8 cellular contexts compared by ENCODE assay signal in the genomic region with DNA sequence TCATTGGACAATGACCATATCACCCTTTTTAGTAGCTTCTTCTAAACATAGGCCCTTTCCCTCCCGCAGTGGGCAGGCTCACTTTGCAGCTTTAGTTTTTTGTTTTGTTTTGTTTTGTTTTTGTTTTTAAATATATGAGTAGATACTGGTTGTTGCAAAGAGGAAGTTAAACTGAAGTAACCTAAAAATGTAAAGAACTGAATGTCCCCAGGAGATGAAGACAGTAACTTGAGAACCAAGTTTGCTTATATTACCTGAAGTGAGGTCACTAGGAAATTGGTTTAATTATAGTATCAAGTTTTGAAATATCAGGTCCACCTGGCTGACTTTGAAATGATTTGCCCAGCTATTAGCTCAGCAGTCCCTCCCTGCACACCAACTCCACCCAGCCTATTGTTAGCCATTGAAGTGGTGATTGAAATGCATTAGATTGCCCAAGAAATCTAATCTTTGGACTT. TPM values are rescaled to one million over a fixed set of nuclear protein-coding genes. Genes with fewer than 3 reads are reported as not detected.
DNase-seq lines count a peak whose midpoint lies in the region; ATAC-seq, FAIRE-seq and TF ChIP-seq lines count a peak whose summit lies in the region.
"Had no signal": no experiment of that assay in that cellular context is flagged by ENCODE, and none has a peak within 500 bp of the region (broad histone marks: within the 10 kb centered on the region; RNA-seq: fewer than 3 reads in every experiment).

No MANE protein-coding gene starts in this region.

- H3K27ac ChIP-seq in gastrocnemius medialis, result peak overlapping the region; percentile 77 to 90 (median 84)

- peak; percentile 55 for ATAC-seq in HG03439 (IDR thresholded peaks at IDR 0.05; ENCODE audit: unreplicated experiment)
- ATAC-seq in activated naive CD8-positive, alpha-beta T cell treated with anti-CD3 and anti-CD28 coated beads, Interleukin-2, amount 10 ng/mL, durations not matched to agents 7 days and 5 days (ENCODE audit: low read depth), result no peak
- peak; percentile 54 to 71 for ATAC-seq in gastrocnemius medialis

- no peak overlapping the region for H3K27ac Mint-ChIP-seq in activated naive CD8-positive, alpha-beta T cell treated with anti-CD3 and anti-CD28 coated beads, Interleukin-2, amount 10 ng/mL, durations not matched to agents 7 days and 5 days

- peaks cover 19% of the 10 kb centered on the region for H3K36me3 Mint-ChIP-seq in activated naive CD8-positive, alpha-beta T cell treated with anti-CD3 and anti-CD28 coated beads, Interleukin-2, amount 10 ng/mL, durations not matched to agents 7 days and 5 days

- no peaks in the 10 kb centered on the region for H3K27me3 ChIP-seq in gastrocnemius medialis

- POLR2A ChIA-PET in activated naive CD8-positive, alpha-beta T cell treated with anti-CD3 and anti-CD28 coated beads, Interleukin-2, amount 10 ng/mL, durations not matched to agents 7 days and 5 days (lab: Charles Lee), result interaction anchor here (3.4 kb wide), 1 partner anchor 18 kb away, joined by 16 read pairs; the partner anchor contains the start of gene SMAP2

- H3K4me1 ChIP-seq in gastrocnemius medialis, result peaks cover 35 to 36% of the 10 kb centered on the region in 2 donors

- no peaks in the 10 kb centered on the region for H3K27me3 Mint-ChIP-seq in activated naive CD8-positive, alpha-beta T cell treated with anti-CD3 and anti-CD28 coated beads, Interleukin-2, amount 10 ng/mL, durations not matched to agents 7 days and 5 days

- peak; percentile 65 for FAIRE-seq in GM19239 (lab: Jason Lieb, UNC)

- no peaks in the 10 kb centered on the region for H3K36me3 ChIP-seq in gastrocnemius medialis

- H3K4me3 ChIP-seq in gastrocnemius medialis, result no peak overlapping the region

- in situ Hi-C loops in gastrocnemius medialis (cut with MboI; ENCODE audit: low sequenced_read_pairs in 4 of 4), result no loop called here

- H3K9me3 ChIP-seq in gastrocnemius medialis, result no peaks in the 10 kb centered on the region

- H3K4me3 Mint-ChIP-seq in activated naive CD8-positive, alpha-beta T cell treated with anti-CD3 and anti-CD28 coated beads, Interleukin-2, amount 10 ng/mL, durations not matched to agents 7 days and 5 days, result peak overlapping the region; percentile 10

- TF ChIP-seq CTCF in gastrocnemius medialis (IDR thresholded peaks at IDR 0.05 in 4 of 5, conservative IDR thresholded peaks at IDR 0.05 in 1 of 5), result no peak

- H3K4me1 Mint-ChIP-seq in activated naive CD8-positive, alpha-beta T cell treated with anti-CD3 and anti-CD28 coated beads, Interleukin-2, amount 10 ng/mL, durations not matched to agents 7 days and 5 days, result peaks cover 74% of the 10 kb centered on the region

- no peaks in the 10 kb centered on the region for H3K9me3 Mint-ChIP-seq in activated naive CD8-positive, alpha-beta T cell treated with anti-CD3 and anti-CD28 coated beads, Interleukin-2, amount 10 ng/mL, durations not matched to agents 7 days and 5 days

- TF ChIP-seq POLR2A in gastrocnemius medialis (IDR thresholded peaks at IDR 0.05), result no peak

- DNase-seq in GM19239 (ENCODE audit: insufficient read length, low spot score) (no peak), gastrocnemius medialis (peak in 1 of 2 donors; percentile 51), inferior parietal cortex (ENCODE audit: extremely low spot score) (no peak), nucleus accumbens (lab: John Stamatoyannopoulos, UW) (no peak), AG20443 (ENCODE audit: low spot score) (no peak)
- no peak for DNase-seq in activated naive CD8-positive, alpha-beta T cell treated with anti-CD3 and anti-CD28 coated beads, Interleukin-2, amount 10 ng/mL, durations not matched to agents 7 days and 5 days
- DNase-seq: NCI-H1436 had no signal

- intact Hi-C loops in gastrocnemius medialis (cut with DNase I; ENCODE audit: low total_unique reads), result loop anchor here (1.0 to 5.0 kb wide), 4 partner anchors 14 to 354 kb away; partner anchors contain the start of genes RLF and ZMPSTE24

RNA-seq across cellular contexts. Expression of gene SMAP2, which starts 18.2 kb away (rescaled TPM):
- total RNA-seq in activated naive CD8-positive, alpha-beta T cell treated with anti-CD3 and anti-CD28 coated beads, Interleukin-2, amount 10 ng/mL, durations not matched to agents 7 days and 5 days, result 100 to 1,000 TPM; 133 to 138 TPM
- total RNA-seq in gastrocnemius medialis, result 100 to 1,000 TPM in 1 of 4 donors, 10 to 100 TPM in 3; 14.9 to 121 (median 47.5) TPM

RNA-seq across cellular contexts. Expression of gene ZFP69B, which starts 58.6 kb away (rescaled TPM):
- total RNA-seq in activated naive CD8-positive, alpha-beta T cell treated with anti-CD3 and anti-CD28 coated beads, Interleukin-2, amount 10 ng/mL, durations not matched to agents 7 days and 5 days, result 1 to 10 TPM; 5.2 to 6.3 TPM
- total RNA-seq in gastrocnemius medialis, result under 1 TPM in 3 of 4 donors, not detected in 1; 0.20 to 0.36 (median 0.35) TPM

Comparison
In these comparisons a context has a peak if more than half of its experiments do, and no peak if none do; other contexts are left out.
1. RNA of gene ZFP69B, which starts 58.6 kb away (total RNA-seq): 5.2 to 6.3 TPM in activated naive CD8-positive, alpha-beta T cell treated with anti-CD3 and anti-CD28 coated beads, Interleukin-2, amount 10 ng/mL, durations not matched to agents 7 days and 5 days; 0.20 to 0.36 TPM in gastrocnemius medialis; every median in the first group is over 4 times any median in the second.